Comparison of ENCODE assay signal across 8 cellular contexts in genomic region chr9:114153761-114154596, GRCh38. TPM values are rescaled to one million over a fixed set of nuclear protein-coding genes. Genes with fewer than 3 reads are reported as not detected.
DNase-seq lines count a peak whose midpoint lies in the region; ATAC-seq, FAIRE-seq and TF ChIP-seq lines count a peak whose summit lies in the region.

No MANE protein-coding gene starts in this region.

- FAIRE-seq in HTR-8/SVneo (lab: Jason Lieb, UNC): peak; percentile 40

- no peak overlapping the region for H2BK15ac ChIP-seq in mesenchymal stem cell (ENCODE audit: low read depth, poor library complexity, severe bottlenecking)

- H3K4me2 ChIP-seq in mammary epithelial cell (ENCODE audit: insufficient read depth, low read depth, low read length) (peak overlapping the region; percentile 85), mesenchymal stem cell (ENCODE audit: low read length, poor library complexity, severe bottlenecking) (peak overlapping the region; percentile 91)

- H3K23ac ChIP-seq in mesenchymal stem cell (ENCODE audit: low read length in 2 of 2): no peak overlapping the region

- no peak overlapping the region for H2BK12ac ChIP-seq in mesenchymal stem cell (ENCODE audit: low read length in 2 of 2)

- H3K9me3 ChIP-seq in mammary epithelial cell (replicated peaks; ENCODE audit: insufficient read depth, low read length) (no peaks in the 10 kb centered on the region), mesenchymal stem cell (ENCODE audit: control insufficient read depth, low read length) (no peaks in the 10 kb centered on the region)

- H2BK120ac ChIP-seq in mesenchymal stem cell (ENCODE audit: low read depth, low read length): no peak overlapping the region

- H3K18ac ChIP-seq in mesenchymal stem cell (ENCODE audit: low read depth in 1 of 2, low read length in 2 of 2): no peak overlapping the region

- CTCF ChIA-PET in mammary epithelial cell (lab: Charles Lee; ENCODE audit: low non-redundant PET): interaction anchor here (0.8 kb wide), 2 partner anchors 46 to 47 kb away, joined by 6 to 9 read pairs; no protein-coding TSS in a partner anchor

- no peaks in the 10 kb centered on the region for H3K36me3 ChIP-seq in mammary epithelial cell (ENCODE audit: insufficient read depth, low read length)
- peaks cover 0 to 4% of the 10 kb centered on the region in 2 experiments for H3K36me3 ChIP-seq in mesenchymal stem cell (ENCODE audit: control insufficient read depth in 1 of 2, insufficient read depth in 2 of 2, low read depth in 1 of 2, low read length in 2 of 2)

- peak overlapping the region; percentile 9 to 33 (median 16) for H3K4me3 ChIP-seq in mammary epithelial cell (replicated peaks in 1 of 3; ENCODE audit: insufficient read depth in 1 of 3, low read depth in 2 of 3, low read length in 3 of 3)
- peak overlapping the region; percentile 52 to 57 for H3K4me3 ChIP-seq in mesenchymal stem cell (ENCODE audit: insufficient read depth in 1 of 2, low read depth in 1 of 2, low read length in 2 of 2)

- DNase-seq in ACHN (peak; percentile 53), HTR-8/SVneo (ENCODE audit: insufficient read length, low spot score) (peak; percentile 42), mammary epithelial cell (peak; percentile 33), mesenchymal stem cell (peak; percentile 35), NCI-H2107 (lab: John Stamatoyannopoulos, UW) (no peak), NCI-H1105 (lab: John Stamatoyannopoulos, UW) (no peak), UCSD-AML1 (lab: John Stamatoyannopoulos, UW; ENCODE audit: unreplicated experiment) (no peak)

- peaks cover 19% of the 10 kb centered on the region for H3K79me2 ChIP-seq in mammary epithelial cell (ENCODE audit: insufficient read depth, low read length)

- TF ChIP-seq CTCF in mammary epithelial cell (conservative IDR thresholded peaks at IDR 0.05 in 1 of 2, IDR thresholded peaks at IDR 0.05 in 1 of 2; ENCODE audit: extremely low read depth in 1 of 2, insufficient read depth in 1 of 2, low read depth in 1 of 2, low read length in 2 of 2): peak in 1 of 2 donors; percentile 48

- no peak for ATAC-seq in GM21390 (IDR thresholded peaks at IDR 0.05; ENCODE audit: unreplicated experiment)

- H3K4me1 ChIP-seq in mammary epithelial cell (ENCODE audit: insufficient read depth, low read length) (peaks cover 29% of the 10 kb centered on the region), mesenchymal stem cell (ENCODE audit: control insufficient read depth, insufficient read depth, low read depth, low read length) (peaks cover 32% of the 10 kb centered on the region)

- H3K14ac ChIP-seq in mesenchymal stem cell (ENCODE audit: low read length in 2 of 2): peak overlapping the region in 1 of 2 experiments; percentile 28

- H2BK5ac ChIP-seq in mesenchymal stem cell (ENCODE audit: low read depth, low read length, poor library complexity, severe bottlenecking): no peak overlapping the region

- no TSS peak for BruUV-seq in mammary epithelial cell (replicated peaks; lab: Mats Ljungman, UMichigan)

- dilution Hi-C loops in mammary epithelial cell (cut with HindIII; ENCODE audit: low sequenced_read_pairs): loop anchor here (5.0 kb wide), 1 partner anchor 47 kb away; no protein-coding TSS in a partner anchor

- H3K27me3 ChIP-seq in mammary epithelial cell (ENCODE audit: insufficient read depth, low read length) (peaks cover 12% of the 10 kb centered on the region), mesenchymal stem cell (ENCODE audit: control insufficient read depth in 1 of 2, insufficient read depth in 1 of 2, low read length in 2 of 2) (peaks cover 8 to 38% of the 10 kb centered on the region in 2 experiments)

- in situ Hi-C loops in ACHN (cut with HindIII; ENCODE audit: low pct_ligation_motif_present, low pct_unique_long_range_greater_than_20kb, low sequenced_read_pairs) (no loop called here), mammary epithelial cell (cut with MboI; ENCODE audit: low sequenced_read_pairs in 2 of 2) (no loop called here)

- H2AK5ac ChIP-seq in mesenchymal stem cell (ENCODE audit: low read length, severe bottlenecking): no peak overlapping the region

- intact Hi-C loops in mammary epithelial cell (cut with micrococcal nuclease): loop anchor here (2.0 kb wide), 1 partner anchor 71 kb away; no protein-coding TSS in a partner anchor

- H2AFZ ChIP-seq in mammary epithelial cell (ENCODE audit: low read depth, low read length) (peak overlapping the region; percentile 49), mesenchymal stem cell (ENCODE audit: low read depth, low read length) (no peak overlapping the region)

- WGBS in mammary epithelial cell (ENCODE audit: low coverage, missing lambda C conversion rate): 2% methylated on average over 11 of the region's 80 CpGs
- WGBS in mesenchymal stem cell: 1% methylated on average over 76 of the region's 80 CpGs

- no peaks in the 10 kb centered on the region for H4K20me1 ChIP-seq in mammary epithelial cell (ENCODE audit: insufficient read depth, low read length)

- H3K27ac ChIP-seq in mammary epithelial cell (ENCODE audit: insufficient read depth, low read depth, low read length): no peak overlapping the region
- no peak overlapping the region for H3K27ac ChIP-seq in mesenchymal stem cell (ENCODE audit: low read length, poor library complexity, severe bottlenecking)

- no peak overlapping the region for H4K8ac ChIP-seq in mesenchymal stem cell (ENCODE audit: low read length)

- no peak overlapping the region for H4K91ac ChIP-seq in mesenchymal stem cell (ENCODE audit: low read length)

- H3K9ac ChIP-seq in mammary epithelial cell (ENCODE audit: insufficient read depth, low read length) (no peak overlapping the region), mesenchymal stem cell (ENCODE audit: low read length) (no peak overlapping the region)

- no peaks in the 10 kb centered on the region for H3K79me1 ChIP-seq in mesenchymal stem cell (replicated peaks; ENCODE audit: low read length, poor library complexity, severe bottlenecking)

- no peak overlapping the region for H3K4ac ChIP-seq in mesenchymal stem cell (ENCODE audit: low read depth in 1 of 2, low read length in 2 of 2)

RNA-seq across cellular contexts. Expression of gene COL27A1, which starts 1.4 kb away (rescaled TPM):
- total RNA-seq in mammary epithelial cell: 10 to 100 TPM in 1 of 2 donors, 1 to 10 TPM in 1; 8.7 to 30.0 TPM
- 6.1 TPM for polyA plus RNA-seq in mammary epithelial cell
- polyA minus RNA-seq in mammary epithelial cell: 7.8 TPM
- polyA plus RNA-seq in mesenchymal stem cell (2013, experiment 1 of 2): 13.9 TPM
- polyA plus RNA-seq in mesenchymal stem cell (2013, experiment 2 of 2): 12.5 TPM

RNA-seq across cellular contexts. Expression of gene KIF12, which starts 54.9 kb away (rescaled TPM):
- 1 to 10 TPM; 1.6 to 2.3 TPM for total RNA-seq in mammary epithelial cell
- 0.99 TPM for polyA plus RNA-seq in mammary epithelial cell
- polyA minus RNA-seq in mammary epithelial cell: not detected
- polyA plus RNA-seq in mesenchymal stem cell (2013, experiment 1 of 2): 0.10 TPM
- polyA plus RNA-seq in mesenchymal stem cell (2013, experiment 2 of 2): not detected

Comparison
In these comparisons a context has a peak if more than half of its experiments do, and no peak if none do; other contexts are left out.
1. DNase-seq: peak in ACHN (single experiment), HTR-8/SVneo (single experiment), mammary epithelial cell (single experiment) and mesenchymal stem cell (single experiment); none in NCI-H2107 (single experiment), NCI-H1105 (single experiment) and UCSD-AML1 (single experiment).